Comparison of ENCODE assay signal across 9 cellular contexts in the genomic region with DNA sequence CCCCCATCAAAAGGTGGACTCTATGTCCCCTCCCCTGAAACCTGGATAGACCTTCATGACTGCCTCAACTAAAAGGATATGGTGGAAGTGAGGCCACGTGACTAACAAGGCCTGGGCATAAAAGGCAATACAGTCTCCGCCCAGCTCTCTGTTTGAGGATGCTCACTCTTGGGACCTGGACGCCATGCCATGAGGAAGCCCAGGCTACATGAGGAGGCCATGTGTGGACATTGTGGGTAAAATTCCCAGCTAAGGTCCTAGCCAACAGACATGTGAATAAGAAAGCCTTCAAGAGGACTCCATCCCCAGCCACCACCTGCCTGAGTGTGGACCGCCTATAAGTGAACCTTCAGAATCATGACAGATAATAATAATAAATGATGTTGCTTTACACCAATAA. TPM values are rescaled to one million over a fixed set of nuclear protein-coding genes. Genes with fewer than 3 reads are reported as not detected.
"Had no signal": no experiment of that assay in that cellular context is flagged by ENCODE, and none has a peak within 500 bp of the region (broad histone marks: within the 10 kb centered on the region; RNA-seq: fewer than 3 reads in every experiment).

No MANE protein-coding gene starts in this region.

- H3K4me1 ChIP-seq: HAP-1 had no signal

- H3K4me3 ChIP-seq: GM23338, HAP-1, K562 had no signal

- H3K9me3 ChIP-seq: HAP-1 had no signal

- H3K27ac ChIP-seq: HL-60 had no signal

- H3K4me2 ChIP-seq: GM23338 had no signal

- H3K36me3 ChIP-seq: HAP-1 had no signal

RNA-seq across cellular contexts. Expression of a gene that starts 7.2 kb away (rescaled TPM):
- total RNA-seq: HT1080 had no signal

RNA-seq across cellular contexts. Expression of a gene that starts 29.9 kb away (rescaled TPM):
- total RNA-seq: H4, H7, HFFc6, HT1080, IMR-90, K562 had no signal
- polyA plus RNA-seq: IMR-90, K562 had no signal
